In genomic region chr17:17354560-17355357, GRCh38 we compare ENCODE assay signal across 8 cellular contexts. TPM values are rescaled to one million over a fixed set of nuclear protein-coding genes. Genes with fewer than 3 reads are reported as not detected.
DNase-seq lines count a peak whose midpoint lies in the region; ATAC-seq and TF ChIP-seq lines count a peak whose summit lies in the region.

No MANE protein-coding gene starts in this region.

- peaks cover 4% of the 10 kb centered on the region for H3K4me1 Mint-ChIP-seq in CD8-positive, alpha-beta T cell (ENCODE audit: low read depth)
- peaks cover 0 to 5% of the 10 kb centered on the region in 2 donors for H3K4me1 Mint-ChIP-seq in natural killer cell treated with Interleukin-12 subunit alpha and Interleukin-12 subunit beta and Interleukin-15 and Interleukin-18, amount 100 ng/mL, for 72 hours (ENCODE audit: low read depth in 2 of 2)

- TF ChIP-seq CTCF in CD8-positive, alpha-beta T cell (IDR thresholded peaks at IDR 0.05), result peak; percentile 80
- TF ChIP-seq CTCF in esophagus squamous epithelium (IDR thresholded peaks at IDR 0.05), result peak; percentile 86 to 93 (median 90)

- 29 to 53% methylated on average over 6 to 10 of the region's 14 CpGs for WGBS in esophagus squamous epithelium, 2 donors

- no peak overlapping the region for H3K4me3 Mint-ChIP-seq in CD8-positive, alpha-beta T cell
- no peak overlapping the region for H3K4me3 Mint-ChIP-seq in natural killer cell treated with Interleukin-12 subunit alpha and Interleukin-12 subunit beta and Interleukin-15 and Interleukin-18, amount 100 ng/mL, for 72 hours

- no peaks in the 10 kb centered on the region for H3K27me3 ChIP-seq in CD8-positive, alpha-beta T cell (ENCODE audit: insufficient read depth, low read length)
- peaks cover 0 to 27% (median 0%) of the 10 kb centered on the region in 4 donors for H3K27me3 ChIP-seq in esophagus squamous epithelium

- no peak overlapping the region for H3K4me3 ChIP-seq in CD8-positive, alpha-beta T cell (ENCODE audit: low read depth, low read length)
- H3K4me3 ChIP-seq in Jurkat, Clone E6-1 (ENCODE audit: low read length), result no peak overlapping the region
- H3K4me3 ChIP-seq in esophagus squamous epithelium, result no peak overlapping the region

- intact Hi-C loops in CD8-positive, alpha-beta T cell (cut with DNase I, micrococcal nuclease), result loop anchor here (1.0 to 2.0 kb wide), 6 partner anchors 142 to 679 kb away; partner anchors contain the start of gene RASD1 (in 1 of the 2)
- intact Hi-C loops in esophagus squamous epithelium (cut with DNase I), result loop anchor here (5.0 to 10.0 kb wide), 3 partner anchors 140 to 288 kb away; partner anchors contain the start of gene RASD1

- no peaks in the 10 kb centered on the region for H3K27me3 Mint-ChIP-seq in CD8-positive, alpha-beta T cell (ENCODE audit: low read depth)
- H3K27me3 Mint-ChIP-seq in natural killer cell treated with Interleukin-12 subunit alpha and Interleukin-12 subunit beta and Interleukin-15 and Interleukin-18, amount 100 ng/mL, for 72 hours, result peaks cover 6 to 15% of the 10 kb centered on the region in 2 donors

- no peaks in the 10 kb centered on the region for H3K36me3 Mint-ChIP-seq in CD8-positive, alpha-beta T cell
- H3K36me3 Mint-ChIP-seq in natural killer cell treated with Interleukin-12 subunit alpha and Interleukin-12 subunit beta and Interleukin-15 and Interleukin-18, amount 100 ng/mL, for 72 hours, result no peaks in the 10 kb centered on the region

- DNase-seq in CD8-positive, alpha-beta T cell, result peak; percentile 58 to 86 (median 72)
- peak; percentile 71 for DNase-seq in Jurkat, Clone E6-1 (ENCODE audit: low read depth, low spot score)
- DNase-seq in OCI-M1 (lab: John Stamatoyannopoulos, UW) (peak; percentile 75), activated T-cell treated with anti-CD3 and anti-CD28 coated beads for 48 hours (ENCODE audit: low read depth) (peak; percentile 68), esophagus squamous epithelium (lab: John Stamatoyannopoulos, UW) (no peak)
- DNase-seq in natural killer cell treated with Interleukin-12 subunit alpha and Interleukin-12 subunit beta and Interleukin-15 and Interleukin-18, amount 100 ng/mL, for 72 hours (ENCODE audit: low spot score), result peak; percentile 80
- peak; percentile 50 for DNase-seq in stimulated activated naive CD4-positive, alpha-beta T cell treated with Interleukin-2 at 50 U/mL for 16 hours (lab: John Stamatoyannopoulos, UW)

- no peak overlapping the region for H3K27ac ChIP-seq in CD8-positive, alpha-beta T cell (ENCODE audit: low read depth, low read length)
- no peak overlapping the region for H3K27ac ChIP-seq in esophagus squamous epithelium

- ATAC-seq in CD8-positive, alpha-beta T cell, result peak; percentile 79
- ATAC-seq in natural killer cell treated with Interleukin-12 subunit alpha and Interleukin-12 subunit beta and Interleukin-15 and Interleukin-18, amount 100 ng/mL, for 72 hours, result peak; percentile 58 to 71
- no peak for ATAC-seq in HG03175 (IDR thresholded peaks at IDR 0.05; ENCODE audit: unreplicated experiment)

- H3K4me1 ChIP-seq in CD8-positive, alpha-beta T cell (ENCODE audit: insufficient read depth, low read length), result no peaks in the 10 kb centered on the region
- peaks cover 0 to 24% (median 0%) of the 10 kb centered on the region in 3 donors for H3K4me1 ChIP-seq in esophagus squamous epithelium

- no peak for TF ChIP-seq POLR2A in esophagus squamous epithelium (IDR thresholded peaks at IDR 0.05)

- no peaks in the 10 kb centered on the region for H3K36me3 ChIP-seq in CD8-positive, alpha-beta T cell (ENCODE audit: insufficient read depth, low read length)
- H3K36me3 ChIP-seq in esophagus squamous epithelium, result no peaks in the 10 kb centered on the region

- CTCF ChIA-PET in CD8-positive, alpha-beta T cell (lab: Charles Lee), result interaction anchor here (0.7 to 6.7 kb wide), 47 partner anchors 8 to 673 kb away, joined by 3 to 179 read pairs (median 4); partner anchors contain the start of genes PEMT and RASD1

- no peak overlapping the region for H3K27ac Mint-ChIP-seq in CD8-positive, alpha-beta T cell
- no peak overlapping the region for H3K27ac Mint-ChIP-seq in natural killer cell treated with Interleukin-12 subunit alpha and Interleukin-12 subunit beta and Interleukin-15 and Interleukin-18, amount 100 ng/mL, for 72 hours

- POLR2A ChIA-PET in CD8-positive, alpha-beta T cell (lab: Charles Lee), result interaction anchor here (1.0 kb wide), 1 partner anchor 142 kb away, joined by 4 read pairs; no protein-coding TSS in a partner anchor

- no peaks in the 10 kb centered on the region for H3K9me3 ChIP-seq in CD8-positive, alpha-beta T cell (ENCODE audit: low read length)
- H3K9me3 ChIP-seq in esophagus squamous epithelium, result peaks cover 0 to 5% (median 3%) of the 10 kb centered on the region in 3 donors

- peaks cover 5% of the 10 kb centered on the region for H3K9me3 Mint-ChIP-seq in CD8-positive, alpha-beta T cell
- no peaks in the 10 kb centered on the region for H3K9me3 Mint-ChIP-seq in natural killer cell treated with Interleukin-12 subunit alpha and Interleukin-12 subunit beta and Interleukin-15 and Interleukin-18, amount 100 ng/mL, for 72 hours

RNA-seq across cellular contexts. Expression of gene NT5M, which starts 51.6 kb away (rescaled TPM):
- total RNA-seq in CD8-positive, alpha-beta T cell, result 1 to 10 TPM; 2.2 to 2.4 TPM
- 21.5 TPM for polyA plus RNA-seq in Jurkat, Clone E6-1 (2012; ENCODE audit: insufficient read depth, insufficient read length)
- 1 to 10 TPM; 1.7 to 3.1 (median 2.3) TPM for total RNA-seq in esophagus squamous epithelium
- 1 to 10 TPM; 2.0 to 4.5 TPM for total RNA-seq in natural killer cell treated with Interleukin-12 subunit alpha and Interleukin-12 subunit beta and Interleukin-15 and Interleukin-18, amount 100 ng/mL, for 72 hours
